10 cellular contexts compared by ENCODE assay signal in the genomic region with DNA sequence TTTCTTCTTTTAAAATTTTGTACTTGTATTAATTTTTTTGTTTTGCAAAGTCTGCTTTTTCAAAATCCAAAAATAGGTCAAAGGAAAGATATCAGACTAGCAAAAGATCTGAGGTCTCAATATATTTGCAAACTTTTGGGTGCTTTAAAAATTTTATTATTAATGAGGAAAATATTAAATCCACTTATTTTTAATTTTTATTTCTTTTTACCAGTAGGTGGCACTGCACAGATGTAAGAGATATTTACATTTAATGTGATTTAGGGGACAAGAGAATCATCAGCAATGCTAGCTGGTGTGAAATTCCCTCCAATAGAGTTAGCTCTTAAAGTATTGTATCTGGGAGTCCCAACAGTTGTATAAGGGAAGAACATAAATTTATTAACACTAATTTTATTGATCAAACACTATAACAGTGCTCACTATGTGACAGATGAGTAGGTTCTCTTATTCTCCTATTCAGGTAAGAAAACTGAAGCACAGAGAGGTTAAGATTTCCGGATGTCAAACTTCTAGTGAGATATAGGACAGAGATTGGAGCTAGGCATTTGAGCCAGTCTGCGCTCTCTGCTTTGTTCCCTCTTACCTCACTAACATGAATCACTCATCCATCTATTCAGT. TPM values are rescaled to one million over a fixed set of nuclear protein-coding genes. Genes with fewer than 3 reads are reported as not detected.
A peak's percentile ranks its signal among the peaks of the same experiment; 100 is the strongest.
DNase-seq lines count a peak whose midpoint lies in the region; ATAC-seq and TF ChIP-seq lines count a peak whose summit lies in the region.
"Had no signal": no experiment of that assay in that cellular context is flagged by ENCODE, and none has a peak within 500 bp of the region (broad histone marks: within the 10 kb centered on the region; RNA-seq: fewer than 3 reads in every experiment).

No MANE protein-coding gene starts in this region.

- TF ChIP-seq RAD21 in IMR-90 (IDR thresholded peaks at IDR 0.05; ENCODE audit: low read length), result no peak

- POLR2A ChIA-PET in IMR-90 (lab: Charles Lee; ENCODE audit: unreplicated experiment), result no interaction called here

- H4K8ac ChIP-seq in IMR-90 (ENCODE audit: low read depth in 2 of 2, low read length in 2 of 2), result no peak overlapping the region

- H3K27ac Mint-ChIP-seq in Calu3 (ENCODE audit: unreplicated experiment) (no peak overlapping the region), brain (no peak overlapping the region)

- no peaks in the 10 kb centered on the region for H4K20me1 ChIP-seq in IMR-90 (ENCODE audit: insufficient read depth, low read length)

- no CpG with 5 or more reads among the region's 2 CpGs for WGBS in IMR-90 (ENCODE audit: extremely low coverage in 2 of 2, insufficient read length in 1 of 2), 2 experiments

- no peak overlapping the region for H3K4me3 Mint-ChIP-seq in Calu3 (ENCODE audit: low read depth, unreplicated experiment)
- H3K4me3 Mint-ChIP-seq in brain, result no peak overlapping the region

- H3K18ac ChIP-seq in IMR-90 (ENCODE audit: low read depth, low read length), result no peak overlapping the region

- BruUV-seq in Calu3 (replicated peaks; lab: Mats Ljungman, UMichigan) (no TSS peak), IMR-90 (replicated peaks; lab: Mats Ljungman, UMichigan) (no TSS peak)

- TF ChIP-seq POLR2A in IMR-90 (IDR thresholded peaks at IDR 0.05; ENCODE audit: low read depth, low read length), result no peak

- no peak overlapping the region for H4K91ac ChIP-seq in IMR-90 (ENCODE audit: insufficient read depth, low read depth, low read length)

- no peaks in the 10 kb centered on the region for H3K9me3 ChIP-seq in IMR-90 (ENCODE audit: control insufficient read depth, insufficient read depth, low read length)
- H3K9me3 ChIP-seq: esophagus muscularis mucosa had no signal

- H3K4me1 Mint-ChIP-seq in Calu3 (ENCODE audit: low read depth, unreplicated experiment), result no peaks in the 10 kb centered on the region
- no peaks in the 10 kb centered on the region for H3K4me1 Mint-ChIP-seq in brain

- no peak overlapping the region for H3K27ac ChIP-seq in IMR-90 (ENCODE audit: insufficient read depth, low read length)
- H3K27ac ChIP-seq: esophagus muscularis mucosa had no signal

- ATAC-seq in IMR-90 (ENCODE audit: low read depth), result no peak
- no peak for ATAC-seq in left colon

- H3K27me3 Mint-ChIP-seq in Calu3 (ENCODE audit: unreplicated experiment) (no peaks in the 10 kb centered on the region), brain (no peaks in the 10 kb centered on the region)

- no peak overlapping the region for H3K23ac ChIP-seq in IMR-90 (ENCODE audit: low read depth, low read length)

- no peaks in the 10 kb centered on the region; the same call in 1 of the 2 replicates for H3K27me3 ChIP-seq in IMR-90 (ENCODE audit: control insufficient read depth, insufficient read depth, low read length)

- H3K9ac ChIP-seq in IMR-90 (ENCODE audit: low read depth, low read length), result no peak overlapping the region

- no peak overlapping the region for H3K4me3 ChIP-seq in IMR-90 (ENCODE audit: insufficient read depth, low read depth, low read length)
- H3K4me3 ChIP-seq: esophagus muscularis mucosa had no signal

- H3K4me2 ChIP-seq in IMR-90 (ENCODE audit: low read depth, low read length), result no peak overlapping the region

- no peak overlapping the region for H3K14ac ChIP-seq in IMR-90 (replicated peaks; ENCODE audit: low read depth, low read length)

- no peaks in the 10 kb centered on the region for H3K9me1 ChIP-seq in IMR-90 (ENCODE audit: insufficient read depth, low read length)

- no peaks in the 10 kb centered on the region for H3K36me3 ChIP-seq in IMR-90 (ENCODE audit: control insufficient read depth, insufficient read depth, low read length)
- H3K36me3 ChIP-seq: esophagus muscularis mucosa had no signal

- H2BK120ac ChIP-seq in IMR-90 (ENCODE audit: low read depth, low read length), result no peak overlapping the region

- H2AK9ac ChIP-seq in IMR-90 (replicated peaks; ENCODE audit: low read depth, low read length, poor library complexity), result no peak overlapping the region

- H3K79me1 ChIP-seq in IMR-90 (ENCODE audit: low read depth in 1 of 2, low read length in 2 of 2), result no peaks in the 10 kb centered on the region

- H3K56ac ChIP-seq in IMR-90 (ENCODE audit: extremely low read depth, insufficient read depth, low read length), result no peak overlapping the region

- TF ChIP-seq CTCF in Calu3 (IDR thresholded peaks at IDR 0.05; ENCODE audit: unreplicated experiment), result peak; percentile 35
- peak; percentile 35; the same call in 1 of the 2 replicates for TF ChIP-seq CTCF in IMR-90 (conservative IDR thresholded peaks at IDR 0.05; ENCODE audit: low read depth, low read length)
- TF ChIP-seq CTCF in brain (conservative IDR thresholded peaks at IDR 0.05), result peak; percentile 54 to 75

- H2BK5ac ChIP-seq in IMR-90 (ENCODE audit: low read depth, low read length, poor library complexity, severe bottlenecking), result no peak overlapping the region

- no peak overlapping the region for H3K4ac ChIP-seq in IMR-90 (ENCODE audit: low read depth, low read length)

- H2BK20ac ChIP-seq in IMR-90 (ENCODE audit: low read depth, low read length), result no peak overlapping the region

- CTCF ChIA-PET in Calu3 (lab: Charles Lee) (interaction anchor here (1.1 to 1.6 kb wide), 3 partner anchors 12 to 17 kb away, joined by 3 to 4 read pairs (median 3); no protein-coding TSS in a partner anchor), IMR-90 (lab: Yijun Ruan, JAX) (interaction anchor here (0.6 to 1.3 kb wide), 4 partner anchors 55 to 839 kb away, joined by 3 to 12 read pairs (median 3); no protein-coding TSS in a partner anchor)

- no peak overlapping the region for H4K5ac ChIP-seq in IMR-90 (ENCODE audit: low read depth, low read length)

- H3K4me1 ChIP-seq in IMR-90 (ENCODE audit: control insufficient read depth, insufficient read depth, low read length), result no peaks in the 10 kb centered on the region
- H3K4me1 ChIP-seq: esophagus muscularis mucosa had no signal

- DNase-seq in Calu3, result no peak
- peak; percentile 1 for DNase-seq in IMR-90
- peak; percentile 29 to 48 for DNase-seq in lung microvascular endothelial cell (ENCODE audit: low read depth in 2 of 2)
- no peak for DNase-seq in left colon
- no peak for DNase-seq in amniotic stem cell (lab: John Stamatoyannopoulos, UW)
- DNase-seq in activated CD8-positive, alpha-beta memory T cell treated with anti-CD3 and anti-CD28 coated beads, Interleukin-2, amount 50 U/mL, for 4 hours, result no peak
- no peak for DNase-seq in NCI-H2107 (lab: John Stamatoyannopoulos, UW)
- DNase-seq: NCI-H2171 had no signal

- dilution Hi-C loops in IMR-90 (cut with HindIII; ENCODE audit: low sequenced_read_pairs, unreplicated experiment), result no loop called here

- no peak overlapping the region for H2AFZ ChIP-seq in IMR-90 (replicated peaks; ENCODE audit: low read length, poor library complexity)

- no peak overlapping the region for H2BK15ac ChIP-seq in IMR-90 (ENCODE audit: low read depth, low read length)

- H2AK5ac ChIP-seq in IMR-90 (ENCODE audit: low read depth, low read length), result no peak overlapping the region

- H3K36me3 Mint-ChIP-seq in Calu3 (ENCODE audit: insufficient read depth, unreplicated experiment) (no peaks in the 10 kb centered on the region), brain (no peaks in the 10 kb centered on the region)

- intact Hi-C loops in Calu3 (cut with micrococcal nuclease; ENCODE audit: unreplicated experiment) (no loop called here), IMR-90 (cut with micrococcal nuclease) (loop anchor here (5.0 kb wide), 1 partner anchor 137 kb away; no protein-coding TSS in a partner anchor), left colon (cut with DNase I, micrococcal nuclease) (no loop called here)

- in situ Hi-C loops in IMR-90 (cut with MboI; ENCODE audit: low sequenced_read_pairs), result no loop called here

- H3K9me3 Mint-ChIP-seq in Calu3 (ENCODE audit: low read depth, unreplicated experiment) (no peaks in the 10 kb centered on the region), brain (peaks cover 0 to 3% (median 2%) of the 10 kb centered on the region in 5 experiments)

TF ChIP-seq in IMR-90, 13 proteins besides CTCF, POLR2A, EP300 and RAD21:
- no peak for TF ChIP-seq NFE2L2 (IDR thresholded peaks at IDR 0.05; ENCODE audit: low read depth, low read length)

RNA-seq across cellular contexts. Expression of gene ALX1, which starts 30.5 kb away (rescaled TPM):
- total RNA-seq in Calu3 (2022) (2.5 and 2.9 TPM in 2 replicates), IMR-90 (2012; rRNA removed) (not detected in 2 replicates), lung microvascular endothelial cell (under 0.01 TPM in 1 of 2 replicates, not detected in the other), left colon (not detected)
- polyA plus RNA-seq in IMR-90 (2012; rRNA removed) (not detected in 2 replicates), brain (ENCODE audit: insufficient read depth, low read depth, low replicate concordance) (not detected)
- polyA plus RNA-seq in IMR-90 (2012; cell fraction: cytosol; rRNA removed), result not detected in 2 replicates
- polyA plus RNA-seq in IMR-90 (2012; cell fraction: nucleus; rRNA removed; ENCODE audit: low replicate concordance), result not detected in 2 replicates

Comparison
In these comparisons a context has a peak if more than half of its experiments do, and no peak if none do; other contexts are left out.
1. DNase-seq: peak in IMR-90 (single experiment) and lung microvascular endothelial cell (2 of 2); none in Calu3 (single experiment), left colon (0 of 2), amniotic stem cell (single experiment), activated CD8-positive, alpha-beta memory T cell treated with anti-CD3 and anti-CD28 coated beads, Interleukin-2, amount 50 U/mL, for 4 hours (single experiment) and NCI-H2107 (single experiment).
2. Peak in every context shown above with its lines, with median percentiles within 50 percentile points of each other: CTCF ChIP-seq.